Comparison of ENCODE assay signal across 13 cellular contexts in the genomic region with DNA sequence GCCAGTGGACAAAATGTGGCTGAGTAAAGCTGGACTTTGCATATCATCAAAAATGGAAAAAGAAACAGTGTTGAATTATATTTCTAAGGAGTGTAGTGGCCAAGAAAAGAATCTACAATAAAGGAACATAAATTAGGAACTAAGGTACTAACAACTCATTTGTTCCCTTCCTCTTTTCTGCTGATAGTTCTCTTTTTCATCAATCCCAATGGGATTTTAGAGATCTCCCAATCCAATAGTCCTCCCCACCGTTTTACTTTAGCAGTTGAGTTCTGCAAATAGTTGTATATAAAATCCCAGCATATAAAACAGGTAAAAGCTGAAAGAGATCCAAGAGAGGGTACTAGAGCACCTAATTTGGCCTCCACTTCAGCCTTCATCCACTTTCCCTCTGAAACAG. TPM values are rescaled to one million over a fixed set of nuclear protein-coding genes. Genes with fewer than 3 reads are reported as not detected.
A peak's percentile ranks its signal among the peaks of the same experiment; 100 is the strongest.
DNase-seq lines count a peak whose midpoint lies in the region; ATAC-seq and TF ChIP-seq lines count a peak whose summit lies in the region.
"Had no signal": no experiment of that assay in that cellular context is flagged by ENCODE, and none has a peak within 500 bp of the region (broad histone marks: within the 10 kb centered on the region; RNA-seq: fewer than 3 reads in every experiment).

No MANE protein-coding gene starts in this region.

- H3K4me2 ChIP-seq in BLaER1 (peak overlapping the region; percentile 94), mammary epithelial cell (ENCODE audit: insufficient read depth, low read depth, low read length) (no peak overlapping the region)

- H3K36me3 ChIP-seq in BLaER1 (no peaks in the 10 kb centered on the region), HUES48 (ENCODE audit: control insufficient read depth, insufficient read depth, low read length) (no peaks in the 10 kb centered on the region), mammary epithelial cell (ENCODE audit: insufficient read depth, low read length) (no peaks in the 10 kb centered on the region)
- H3K36me3 ChIP-seq: brain microvascular endothelial cell, upper lobe of left lung had no signal

- no peak overlapping the region for H3K27ac Mint-ChIP-seq in WTC11
- no peak overlapping the region for H3K27ac Mint-ChIP-seq in activated CD8-positive, alpha-beta memory T cell treated with anti-CD3 and anti-CD28 coated beads, Interleukin-2, amount 10 ng/mL, durations not matched to agents 7 days and 5 days

- dilution Hi-C loops in mammary epithelial cell (cut with HindIII; ENCODE audit: low sequenced_read_pairs): no loop called here

- no peak for ATAC-seq in WTC11
- no peak for ATAC-seq in activated CD8-positive, alpha-beta memory T cell treated with anti-CD3 and anti-CD28 coated beads, Interleukin-2, amount 10 ng/mL, durations not matched to agents 7 days and 5 days
- no peak for ATAC-seq in GM21423 (IDR thresholded peaks at IDR 0.05; ENCODE audit: unreplicated experiment)

- no peaks in the 10 kb centered on the region for H3K9me3 ChIP-seq in BLaER1
- no peaks in the 10 kb centered on the region for H3K9me3 ChIP-seq in HUES48 (ENCODE audit: control insufficient read depth, insufficient read depth, low read length)
- H3K9me3 ChIP-seq in mammary epithelial cell (replicated peaks; ENCODE audit: insufficient read depth, low read length): no peaks in the 10 kb centered on the region
- H3K9me3 ChIP-seq: upper lobe of left lung had no signal

- H3K4me1 Mint-ChIP-seq in WTC11: peaks cover 24% of the 10 kb centered on the region
- peaks cover 43% of the 10 kb centered on the region for H3K4me1 Mint-ChIP-seq in activated CD8-positive, alpha-beta memory T cell treated with anti-CD3 and anti-CD28 coated beads, Interleukin-2, amount 10 ng/mL, durations not matched to agents 7 days and 5 days

- H3K27me3 ChIP-seq in BLaER1 (no peaks in the 10 kb centered on the region), HUES48 (ENCODE audit: control insufficient read depth, insufficient read depth, low read length) (no peaks in the 10 kb centered on the region), mammary epithelial cell (ENCODE audit: insufficient read depth, low read length) (no peaks in the 10 kb centered on the region)
- H3K27me3 ChIP-seq: brain microvascular endothelial cell, upper lobe of left lung had no signal

- in situ Hi-C loops in mammary epithelial cell (cut with MboI; ENCODE audit: low sequenced_read_pairs in 2 of 2): no loop called here

- intact Hi-C loops in mammary epithelial cell (cut with micrococcal nuclease): no loop called here

- no peaks in the 10 kb centered on the region for H4K20me1 ChIP-seq in BLaER1
- H4K20me1 ChIP-seq in mammary epithelial cell (ENCODE audit: insufficient read depth, low read length): no peaks in the 10 kb centered on the region

- DNase-seq in WTC11 (ENCODE audit: low spot score) (no peak), medulla oblongata (ENCODE audit: extremely low spot score) (peak; percentile 11), mammary epithelial cell (no peak)
- DNase-seq in activated naive CD4-positive, alpha-beta T cell treated with Interleukin-2 at 50 U/mL for 16 hours: no peak
- DNase-seq in activated CD8-positive, alpha-beta memory T cell treated with anti-CD3 and anti-CD28 coated beads, Interleukin-2, amount 10 ng/mL, durations not matched to agents 7 days and 5 days: no peak
- DNase-seq: activated CD4-positive, alpha-beta T cell treated with anti-CD3 and anti-CD28 coated beads, Interleukin-2, amount 50 U/mL, for 48 hours; brain microvascular endothelial cell; C1 segment of cervical spinal cord; NCI-H2227 treated with DMSO at 0.1 percent for 48 hours; upper lobe of left lung had no signal

- H3K4me1 ChIP-seq in BLaER1: peaks cover 37% of the 10 kb centered on the region
- peaks cover 8% of the 10 kb centered on the region for H3K4me1 ChIP-seq in HUES48 (ENCODE audit: control insufficient read depth, insufficient read depth, low read length)
- peaks cover 15% of the 10 kb centered on the region for H3K4me1 ChIP-seq in mammary epithelial cell (ENCODE audit: insufficient read depth, low read length)

- TF ChIP-seq CTCF in WTC11 (IDR thresholded peaks at IDR 0.05): no peak
- no peak for TF ChIP-seq CTCF in mammary epithelial cell (conservative IDR thresholded peaks at IDR 0.05 in 1 of 2, IDR thresholded peaks at IDR 0.05 in 1 of 2; ENCODE audit: extremely low read depth in 1 of 2, insufficient read depth in 1 of 2, low read depth in 1 of 2, low read length in 2 of 2)

- peak overlapping the region; percentile 24 for H3K4me3 Mint-ChIP-seq in WTC11
- no peak overlapping the region for H3K4me3 Mint-ChIP-seq in activated CD8-positive, alpha-beta memory T cell treated with anti-CD3 and anti-CD28 coated beads, Interleukin-2, amount 10 ng/mL, durations not matched to agents 7 days and 5 days

- H3K9ac ChIP-seq in BLaER1: no peak overlapping the region
- no peak overlapping the region for H3K9ac ChIP-seq in HUES48 (ENCODE audit: low read depth, low read length)
- H3K9ac ChIP-seq in mammary epithelial cell (ENCODE audit: insufficient read depth, low read length): no peak overlapping the region

- H3K9me3 Mint-ChIP-seq in WTC11: no peaks in the 10 kb centered on the region
- no peaks in the 10 kb centered on the region for H3K9me3 Mint-ChIP-seq in activated CD8-positive, alpha-beta memory T cell treated with anti-CD3 and anti-CD28 coated beads, Interleukin-2, amount 10 ng/mL, durations not matched to agents 7 days and 5 days (ENCODE audit: low read depth)

- H3K27ac ChIP-seq in BLaER1 (no peak overlapping the region), HUES48 (ENCODE audit: low read depth, low read length) (no peak overlapping the region), mammary epithelial cell (ENCODE audit: insufficient read depth, low read depth, low read length) (no peak overlapping the region)
- H3K27ac ChIP-seq: brain microvascular endothelial cell had no signal

- 100% methylated on average over 1 of the region's 1 CpG for WGBS in mammary epithelial cell (ENCODE audit: low coverage, missing lambda C conversion rate)

- H3K4me3 ChIP-seq in BLaER1 (no peak overlapping the region), HUES48 (ENCODE audit: low read depth, low read length) (0 out of 2 replicates have a peak overlapping the region, but pooled peaks have one; percentile 15), mammary epithelial cell (replicated peaks in 1 of 3; ENCODE audit: insufficient read depth in 1 of 3, low read depth in 2 of 3, low read length in 3 of 3) (no peak overlapping the region)

- BruUV-seq in mammary epithelial cell (replicated peaks; lab: Mats Ljungman, UMichigan): no TSS peak

- H3K79me2 ChIP-seq in mammary epithelial cell (ENCODE audit: insufficient read depth, low read length): peaks cover 20% of the 10 kb centered on the region

- no peak overlapping the region for H2AFZ ChIP-seq in mammary epithelial cell (ENCODE audit: low read depth, low read length)

- CTCF ChIA-PET in WTC11 (lab: Charles Lee) (no interaction called here), mammary epithelial cell (lab: Charles Lee; ENCODE audit: low non-redundant PET) (no interaction called here)
- CTCF ChIA-PET in activated CD8-positive, alpha-beta memory T cell treated with anti-CD3 and anti-CD28 coated beads, Interleukin-2, amount 10 ng/mL, durations not matched to agents 7 days and 5 days (lab: Charles Lee): interaction anchor here (5.3 kb wide), 1 partner anchor 31 kb away, joined by 43 read pairs; no protein-coding TSS in a partner anchor

- POLR2A ChIA-PET in WTC11 (lab: Charles Lee): interaction anchor here (1.1 kb wide), 1 partner anchor 259 kb away, joined by 3 read pairs; the partner anchor contains the start of gene PCF11

- no peaks in the 10 kb centered on the region for H3K36me3 Mint-ChIP-seq in WTC11
- H3K36me3 Mint-ChIP-seq in activated CD8-positive, alpha-beta memory T cell treated with anti-CD3 and anti-CD28 coated beads, Interleukin-2, amount 10 ng/mL, durations not matched to agents 7 days and 5 days: peaks cover 3% of the 10 kb centered on the region

- no peaks in the 10 kb centered on the region; the same call in 1 of the 2 replicates for H3K27me3 Mint-ChIP-seq in WTC11 (ENCODE audit: low read depth)
- no peaks in the 10 kb centered on the region for H3K27me3 Mint-ChIP-seq in activated CD8-positive, alpha-beta memory T cell treated with anti-CD3 and anti-CD28 coated beads, Interleukin-2, amount 10 ng/mL, durations not matched to agents 7 days and 5 days

TF ChIP-seq in WTC11, 78 proteins besides CTCF, POLR2A, EP300 and RAD21 (continues in another document):
- TF ChIP-seq SP1 (CRISPR knock-in tag; conservative IDR thresholded peaks at IDR 0.05): no peak
- no peak for TF ChIP-seq ETV6 (CRISPR knock-in tag; IDR thresholded peaks at IDR 0.05)
- TF ChIP-seq NFE2L1 (CRISPR knock-in tag; IDR thresholded peaks at IDR 0.05): no peak
- no peak for TF ChIP-seq NFATC4 (CRISPR knock-in tag; IDR thresholded peaks at IDR 0.05)
- no peak for TF ChIP-seq NR1H2 (CRISPR knock-in tag; IDR thresholded peaks at IDR 0.05)

RNA-seq across cellular contexts. Expression of gene PRCP, which starts 2.0 kb away (rescaled TPM):
- 53.9 to 65.1 TPM (median 63.4 TPM) in 3 replicates for total RNA-seq in WTC11 (2021)
- 10 to 100 TPM; 25.5 to 31.8 TPM for total RNA-seq in mammary epithelial cell
- polyA plus RNA-seq in mammary epithelial cell: 30.9 TPM
- 40.5 TPM for polyA minus RNA-seq in mammary epithelial cell
- total RNA-seq in activated CD8-positive, alpha-beta memory T cell treated with anti-CD3 and anti-CD28 coated beads, Interleukin-2, amount 10 ng/mL, durations not matched to agents 7 days and 5 days: 10 to 100 TPM; 17.3 to 21.8 TPM

RNA-seq across cellular contexts. Expression of gene DDIAS, which starts 3.3 kb away (rescaled TPM):
- total RNA-seq in WTC11 (2021) (21.7 to 28.7 TPM (median 22.0 TPM) in 3 replicates), mammary epithelial cell (10 to 100 TPM in 1 of 2 donors, 1 to 10 TPM in 1; 1.3 to 10.5 TPM)
- polyA plus RNA-seq in mammary epithelial cell: 12.7 TPM
- 0.57 TPM for polyA minus RNA-seq in mammary epithelial cell
- total RNA-seq in activated CD8-positive, alpha-beta memory T cell treated with anti-CD3 and anti-CD28 coated beads, Interleukin-2, amount 10 ng/mL, durations not matched to agents 7 days and 5 days: 10 to 100 TPM; 12.0 to 16.2 TPM
